Comparison of ENCODE assay signal across 12 cellular contexts in genomic region chr3:59573911-59574310, GRCh38.
A peak's percentile ranks its signal among the peaks of the same experiment; 100 is the strongest.
DNase-seq lines count a peak whose midpoint lies in the region; ATAC-seq and TF ChIP-seq lines count a peak whose summit lies in the region.
"Had no signal": no experiment of that assay in that cellular context is flagged by ENCODE, and none has a peak within 500 bp of the region (broad histone marks: within the 10 kb centered on the region; RNA-seq: fewer than 3 reads in every experiment).

No MANE protein-coding gene starts in this region.

- no peak overlapping the region for H3K9ac ChIP-seq in colonic mucosa (ENCODE audit: low read depth in 2 of 2, low read length in 2 of 2)

- H3K27me3 Mint-ChIP-seq in naive thymus-derived CD8-positive, alpha-beta T cell: no peaks in the 10 kb centered on the region

- H3K27me3 ChIP-seq in AG04450 (ENCODE audit: control insufficient read depth, insufficient read depth, low read length): no peaks in the 10 kb centered on the region
- no peaks in the 10 kb centered on the region for H3K27me3 ChIP-seq in colonic mucosa
- H3K27me3 ChIP-seq in lower lobe of right lung (ENCODE audit: low read depth): no peaks in the 10 kb centered on the region

- H3K27ac ChIP-seq in AG04450 (ENCODE audit: low read depth, low read length): no peak overlapping the region
- H3K27ac ChIP-seq in colonic mucosa: no peak overlapping the region
- H3K27ac ChIP-seq in lower lobe of right lung: no peak overlapping the region

- POLR2A ChIA-PET in AG04450 (lab: Yijun Ruan, JAX): no interaction called here
- POLR2A ChIA-PET in naive thymus-derived CD8-positive, alpha-beta T cell (lab: Charles Lee): no interaction called here

- H3K27ac Mint-ChIP-seq in naive thymus-derived CD8-positive, alpha-beta T cell: no peak overlapping the region
- H3K27ac Mint-ChIP-seq: activated T-helper 1 cell treated with anti-CD3 and anti-CD28 coated beads, Interleukin-12 subunit alpha, Interleukin-12 subunit beta, Interleukin-2, Interleukin-4 antibody, amounts not matched to agents 30 ng/mL and 10 ng/mL and 1 ng/mL, durations not matched to agents 14 hours and 24 hours and 36 hours; H9; T-cell had no signal

- no peak overlapping the region for H3K4me3 ChIP-seq in AG04450 (ENCODE audit: low read depth, low read length)
- no peak overlapping the region for H3K4me3 ChIP-seq in colonic mucosa
- no peak overlapping the region for H3K4me3 ChIP-seq in lower lobe of right lung
- H3K4me3 ChIP-seq: mucosa of descending colon had no signal

- H3K9me3 ChIP-seq in AG04450 (ENCODE audit: control insufficient read depth, insufficient read depth, low read length): no peaks in the 10 kb centered on the region
- H3K9me3 ChIP-seq in colonic mucosa: no peaks in the 10 kb centered on the region
- H3K9me3 ChIP-seq in lower lobe of right lung: no peaks in the 10 kb centered on the region
- H3K9me3 ChIP-seq: mucosa of descending colon had no signal

- no peaks in the 10 kb centered on the region for H3K9me3 Mint-ChIP-seq in naive thymus-derived CD8-positive, alpha-beta T cell
- H3K9me3 Mint-ChIP-seq: activated T-helper 1 cell treated with anti-CD3 and anti-CD28 coated beads, Interleukin-12 subunit alpha, Interleukin-12 subunit beta, Interleukin-2, Interleukin-4 antibody, amounts not matched to agents 30 ng/mL and 10 ng/mL and 1 ng/mL, durations not matched to agents 14 hours and 24 hours and 36 hours; H9; T-cell had no signal

- ATAC-seq in naive thymus-derived CD8-positive, alpha-beta T cell: no peak
- ATAC-seq in lower lobe of right lung (no peak), HG03159 (IDR thresholded peaks at IDR 0.05; ENCODE audit: unreplicated experiment) (no peak)
- ATAC-seq: mucosa of descending colon, T-cell had no signal

- H3K4me3 Mint-ChIP-seq in naive thymus-derived CD8-positive, alpha-beta T cell: no peak overlapping the region
- H3K4me3 Mint-ChIP-seq: activated T-helper 1 cell treated with anti-CD3 and anti-CD28 coated beads, Interleukin-12 subunit alpha, Interleukin-12 subunit beta, Interleukin-2, Interleukin-4 antibody, amounts not matched to agents 30 ng/mL and 10 ng/mL and 1 ng/mL, durations not matched to agents 14 hours and 24 hours and 36 hours; H9; T-cell had no signal

- DNase-seq in AG04450 (ENCODE audit: low read depth, low spot score): peak; percentile 39
- peak; percentile 1 for DNase-seq in NCI-H2196 treated with DMSO at 0.1 percent for 48 hours (lab: John Stamatoyannopoulos, UW; ENCODE audit: unreplicated experiment)
- DNase-seq in colonic mucosa: peak; percentile 22
- DNase-seq in midbrain (lab: John Stamatoyannopoulos, UW): peak; percentile 77
- DNase-seq in naive thymus-derived CD8-positive, alpha-beta T cell: no peak
- no peak for DNase-seq in lower lobe of right lung
- no peak for DNase-seq in stimulated activated CD4-positive, alpha-beta T cell treated with anti-CD3 and anti-CD28 coated beads, Interleukin-4, amount 100 ng/mL, for 4 hours
- DNase-seq: H9, T-cell had no signal

- TF ChIP-seq CTCF in AG04450 (IDR thresholded peaks at IDR 0.05; ENCODE audit: low read depth, low read length): no peak
- no peak for TF ChIP-seq CTCF in colonic mucosa (IDR thresholded peaks at IDR 0.05)
- TF ChIP-seq CTCF in lower lobe of right lung (IDR thresholded peaks at IDR 0.05): no peak

- intact Hi-C loops in colonic mucosa (cut with DNase I) (loop anchor here (2.0 to 10.0 kb wide), 3 partner anchors 235 to 283 kb away; no protein-coding TSS in a partner anchor), lower lobe of right lung (cut with DNase I) (loop anchor here (10.0 kb wide), 2 partner anchors 241 to 281 kb away; no protein-coding TSS in a partner anchor)

- no peaks in the 10 kb centered on the region for H3K36me3 Mint-ChIP-seq in naive thymus-derived CD8-positive, alpha-beta T cell
- H3K36me3 Mint-ChIP-seq: T-cell had no signal

- no peaks in the 10 kb centered on the region for H3K36me3 ChIP-seq in colonic mucosa
- no peaks in the 10 kb centered on the region for H3K36me3 ChIP-seq in lower lobe of right lung

- CTCF ChIA-PET in AG04450 (lab: Charles Lee): interaction anchor here (0.5 to 5.1 kb wide), 8 partner anchors 11 to 430 kb away, joined by 3 to 99 read pairs (median 10); no protein-coding TSS in a partner anchor

- H3K4me1 ChIP-seq in colonic mucosa (no peaks in the 10 kb centered on the region), lower lobe of right lung (no peaks in the 10 kb centered on the region)

- H3K4me1 Mint-ChIP-seq in naive thymus-derived CD8-positive, alpha-beta T cell: peaks cover 0 to 6% (median 4%) of the 10 kb centered on the region in 4 donors
- H3K4me1 Mint-ChIP-seq: H9 had no signal

Comparison
In these comparisons a context has a peak if more than half of its experiments do, and no peak if none do; other contexts are left out.
1. DNase-seq: peak in AG04450 (single experiment), NCI-H2196 treated with DMSO at 0.1 percent for 48 hours (single experiment), colonic mucosa (single experiment) and midbrain (single experiment); none in naive thymus-derived CD8-positive, alpha-beta T cell (0 of 10), lower lobe of right lung (single experiment) and stimulated activated CD4-positive, alpha-beta T cell treated with anti-CD3 and anti-CD28 coated beads, Interleukin-4, amount 100 ng/mL, for 4 hours (0 of 2).